In the genomic region with DNA sequence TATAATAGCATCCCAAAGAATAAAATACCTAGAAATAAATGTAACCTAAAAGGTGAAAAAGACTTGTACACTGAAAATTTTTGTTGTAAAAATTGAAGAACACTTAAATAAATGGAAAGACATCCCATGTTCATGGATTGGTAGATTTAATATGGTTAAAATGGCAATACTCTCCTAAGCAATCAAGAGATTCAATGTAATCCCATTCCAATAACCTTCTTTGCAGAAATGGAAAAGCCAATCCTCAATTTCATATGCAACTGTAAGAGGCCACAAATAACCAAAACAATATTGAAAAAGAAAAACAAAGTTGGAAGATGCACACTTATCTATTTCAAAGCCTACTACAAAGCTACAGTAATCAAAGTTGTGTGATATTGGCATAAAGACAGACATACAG, we compare ENCODE assay signal across 31 cellular contexts.
"Had no signal": no experiment of that assay in that cellular context is flagged by ENCODE, and none has a peak within 500 bp of the region (broad histone marks: within the 10 kb centered on the region; RNA-seq: fewer than 3 reads in every experiment).

No MANE protein-coding gene starts in this region.

- FAIRE-seq: astrocyte, TTC549 had no signal

- H3K27me3 ChIP-seq: adrenal gland, body of pancreas, brain microvascular endothelial cell, breast epithelium had no signal

- DNase-seq: activated B cell treated with CpG ODN at 0.5 μM for 24 hours; activated CD4-positive, alpha-beta memory T cell treated with anti-CD3 and anti-CD28 coated beads for 36 hours; activated CD4-positive, alpha-beta T cell treated with anti-CD3 and anti-CD28 coated beads for 4 hours; activated CD4-positive, alpha-beta T cell treated with anti-CD3 and anti-CD28 coated beads, Interleukin-2, amount 10 ng/mL, durations not matched to agents 24 days and 14 days; activated CD4-positive, alpha-beta T cell treated with anti-CD3 and anti-CD28 coated beads, Interleukin-2, amount 50 U/mL, for 1 hour; activated CD4-positive, alpha-beta T cell treated with anti-CD3 and anti-CD28 coated beads, Interleukin-2, amount 50 U/mL, for 4 hours; activated CD4-positive, CD25-positive, alpha-beta regulatory T cell treated with anti-CD3 and anti-CD28 coated beads, Interleukin-2, amount 50 U/mL, for 72 hours; activated CD8-positive, alpha-beta memory T cell treated with anti-CD3 and anti-CD28 coated beads, Interleukin-2, amount 50 U/mL, for 4 hours; activated CD8-positive, alpha-beta T cell treated with anti-CD3 and anti-CD28 coated beads for 36 hours; activated effector memory CD4-positive, alpha-beta T cell treated with anti-CD3 and anti-CD28 coated beads, Interleukin-2, amount 50 U/mL, for 16 hours; activated gamma-delta T cell treated with Interleukin-2 at 50 U/mL for 16 hours; activated naive CD4-positive, alpha-beta T cell; activated naive CD4-positive, alpha-beta T cell treated with anti-CD3 and anti-CD28 coated beads for 36 hours; activated naive CD4-positive, alpha-beta T cell treated with anti-CD3 and anti-CD28 coated beads, Interleukin-2, amount 50 U/mL, for 16 hours; activated naive CD8-positive, alpha-beta T cell treated with anti-CD3 and anti-CD28 coated beads for 36 hours; activated T-cell treated with anti-CD3 and anti-CD28 coated beads for 4 hours; activated T-cell treated with anti-CD3 and anti-CD28 coated beads, Interleukin-2, amount 50 U/mL, for 1 hour; activated T-cell treated with anti-CD3 and anti-CD28 coated beads, Interleukin-2, amount 50 U/mL, for 4 hours; activated T-cell treated with anti-CD3 and anti-CD28 coated beads, Interleukin-2, amount 50 U/mL, for 72 hours; adrenal gland; aorta; body of pancreas; brain microvascular endothelial cell; central memory CD4-positive, alpha-beta T cell; T-helper 17 cell had no signal

- ATAC-seq: activated CD8-positive, alpha-beta T cell treated with anti-CD3 and anti-CD28 coated beads for 36 hours; activated naive CD4-positive, alpha-beta T cell treated with anti-CD3 and anti-CD28 coated beads, Interleukin-2, amount 50 U/mL, for 72 hours; activated T-cell treated with anti-CD3 and anti-CD28 coated beads, Interleukin-2, amount 50 U/mL, for 4 hours; activated T-cell treated with anti-CD3 and anti-CD28 coated beads, Interleukin-2, amount 50 U/mL, for 72 hours; activated T-helper 17 cell treated with anti-CD3 and anti-CD28 coated beads, Interleukin-2, amount 50 U/mL, for 72 hours; body of pancreas; T-helper 17 cell had no signal

- H3K36me3 ChIP-seq: breast epithelium had no signal

- H3K9me3 ChIP-seq: adrenal gland, body of pancreas had no signal

- H3K4me3 ChIP-seq: adrenal gland, body of pancreas, breast epithelium had no signal

- H3K27ac ChIP-seq: adrenal gland, body of pancreas, brain microvascular endothelial cell, breast epithelium, VCaP had no signal

- H3K4me1 ChIP-seq: adrenal gland, breast epithelium had no signal
